24 cellular contexts compared by ENCODE assay signal in genomic region chr10:35353399-35353798, GRCh38. TPM values are rescaled to one million over a fixed set of nuclear protein-coding genes. Genes with fewer than 3 reads are reported as not detected.
DNase-seq lines count a peak whose midpoint lies in the region; ATAC-seq and TF ChIP-seq lines count a peak whose summit lies in the region.
"Had no signal": no experiment of that assay in that cellular context is flagged by ENCODE, and none has a peak within 500 bp of the region (broad histone marks: within the 10 kb centered on the region; RNA-seq: fewer than 3 reads in every experiment).

No MANE protein-coding gene starts in this region.

- H2BK15ac ChIP-seq in IMR-90 (ENCODE audit: low read depth, low read length) = no peak overlapping the region

- intact Hi-C loops in IMR-90 (cut with micrococcal nuclease) = no loop called here

- H3K9me3 ChIP-seq in IMR-90 (ENCODE audit: control insufficient read depth, insufficient read depth, low read length) = no peaks in the 10 kb centered on the region
- H3K9me3 ChIP-seq: A549, pancreas, upper lobe of left lung had no signal

- no peak overlapping the region for H2BK5ac ChIP-seq in IMR-90 (ENCODE audit: low read depth, low read length, poor library complexity, severe bottlenecking)

- WGBS in IMR-90 (ENCODE audit: extremely low coverage in 2 of 2, insufficient read length in 1 of 2), 2 experiments = no CpG with 5 or more reads among the region's 2 CpGs

- no peak overlapping the region for H2AK9ac ChIP-seq in IMR-90 (replicated peaks; ENCODE audit: low read depth, low read length, poor library complexity)

- H2BK120ac ChIP-seq in IMR-90 (ENCODE audit: low read depth, low read length) = no peak overlapping the region

- no peak overlapping the region for H3K4me3 ChIP-seq in IMR-90 (ENCODE audit: insufficient read depth, low read depth, low read length)
- H3K4me3 ChIP-seq: A549, GM23338, lung, pancreas, upper lobe of left lung had no signal

- TF ChIP-seq CTCF in IMR-90 (conservative IDR thresholded peaks at IDR 0.05; ENCODE audit: low read depth, low read length) = no peak

- H2BK20ac ChIP-seq in IMR-90 (ENCODE audit: low read depth, low read length) = no peak overlapping the region

- H3K4me1 Mint-ChIP-seq in stimulated activated naive CD8-positive, alpha-beta T cell treated with anti-CD3 and anti-CD28 coated beads, Interleukin-15, Interleukin-2, amounts not matched to agents 100 ng/mL and 50 ng/mL, for 24 hours (ENCODE audit: low read depth) = peaks cover 97% of the 10 kb centered on the region
- H3K4me1 Mint-ChIP-seq in stimulated activated naive CD8-positive, alpha-beta T cell treated with anti-CD3 and anti-CD28 coated beads, Interleukin-15, amount 100 ng/mL, for 72 hours = peaks cover 100% of the 10 kb centered on the region

- CTCF ChIA-PET in IMR-90 (lab: Yijun Ruan, JAX) = interaction anchor here (0.7 kb wide), 1 partner anchor 868 kb away, joined by 3 read pairs; no protein-coding TSS in a partner anchor

- TF ChIP-seq RAD21 in IMR-90 (IDR thresholded peaks at IDR 0.05; ENCODE audit: low read length) = no peak

- no peak overlapping the region for H3K4ac ChIP-seq in IMR-90 (ENCODE audit: low read depth, low read length)

- H4K91ac ChIP-seq in IMR-90 (ENCODE audit: insufficient read depth, low read depth, low read length) = no peak overlapping the region

- no peak for ATAC-seq in stimulated activated naive CD8-positive, alpha-beta T cell treated with anti-CD3 and anti-CD28 coated beads, Interleukin-15, amount 100 ng/mL, for 72 hours
- ATAC-seq in IMR-90 (ENCODE audit: low read depth) (no peak), GM19467 (IDR thresholded peaks at IDR 0.05; ENCODE audit: unreplicated experiment) (no peak)
- ATAC-seq: A549, GM23338, pancreas had no signal

- H3K27ac Mint-ChIP-seq in stimulated activated naive CD8-positive, alpha-beta T cell treated with anti-CD3 and anti-CD28 coated beads, Interleukin-15, Interleukin-2, amounts not matched to agents 100 ng/mL and 50 ng/mL, for 24 hours = peak overlapping the region; percentile 53
- H3K27ac Mint-ChIP-seq in stimulated activated naive CD8-positive, alpha-beta T cell treated with anti-CD3 and anti-CD28 coated beads, Interleukin-15, amount 100 ng/mL, for 72 hours = no peak overlapping the region
- H3K27ac Mint-ChIP-seq: GM23338; T-helper 1 cell treated with Interleukin-12 subunit alpha and Interleukin-12 subunit beta and Interleukin-4 antibody, amounts not matched to agents 30 μg/mL and 1 μg/mL, for 36 hours had no signal

- TF ChIP-seq POLR2A in IMR-90 (IDR thresholded peaks at IDR 0.05; ENCODE audit: low read depth, low read length) = no peak

- POLR2A ChIA-PET in IMR-90 (lab: Charles Lee; ENCODE audit: unreplicated experiment) = no interaction called here

- H4K5ac ChIP-seq in IMR-90 (ENCODE audit: low read depth, low read length) = no peak overlapping the region

- H2AK5ac ChIP-seq in IMR-90 (ENCODE audit: low read depth, low read length) = no peak overlapping the region

- no peak overlapping the region for H3K4me3 Mint-ChIP-seq in stimulated activated naive CD8-positive, alpha-beta T cell treated with anti-CD3 and anti-CD28 coated beads, Interleukin-15, Interleukin-2, amounts not matched to agents 100 ng/mL and 50 ng/mL, for 24 hours
- H3K4me3 Mint-ChIP-seq in stimulated activated naive CD8-positive, alpha-beta T cell treated with anti-CD3 and anti-CD28 coated beads, Interleukin-15, amount 100 ng/mL, for 72 hours = no peak overlapping the region
- H3K4me3 Mint-ChIP-seq: GM23338; T-helper 1 cell treated with Interleukin-12 subunit alpha and Interleukin-12 subunit beta and Interleukin-4 antibody, amounts not matched to agents 30 μg/mL and 1 μg/mL, for 36 hours had no signal

- BruUV-seq in IMR-90 (replicated peaks; lab: Mats Ljungman, UMichigan) = no TSS peak

- peaks cover 37% of the 10 kb centered on the region for H3K9me1 ChIP-seq in IMR-90 (ENCODE audit: insufficient read depth, low read length)

- no peak overlapping the region for H2AFZ ChIP-seq in IMR-90 (replicated peaks; ENCODE audit: low read length, poor library complexity)
- H2AFZ ChIP-seq: GM23338 had no signal

- DNase-seq in stimulated activated naive CD8-positive, alpha-beta T cell treated with anti-CD3 and anti-CD28 coated beads, Interleukin-15, amount 100 ng/mL, for 72 hours = no peak
- DNase-seq in IMR-90 = no peak
- peak; percentile 63 for DNase-seq in myocyte (ENCODE audit: low read depth)
- no peak for DNase-seq in NCI-H748 treated with DMSO at 0.1 percent for 48 hours (lab: John Stamatoyannopoulos, UW)
- DNase-seq in activated naive CD4-positive, alpha-beta T cell (lab: John Stamatoyannopoulos, UW) = no peak
- DNase-seq in activated T-cell treated with anti-CD3 and anti-CD28 coated beads for 4 hours = no peak
- DNase-seq: activated effector memory CD4-positive, alpha-beta T cell treated with Interleukin-2 at 50 U/mL for 16 hours; brain microvascular endothelial cell; effector memory CD4-positive, alpha-beta T cell; foreskin melanocyte; islet precursor cell; MM.1S; NCI-H1417 treated with DMSO at 0.1 percent for 48 hours; pancreas; right cardiac atrium; upper lobe of left lung had no signal

- no peaks in the 10 kb centered on the region for H3K27me3 ChIP-seq in IMR-90 (ENCODE audit: control insufficient read depth, insufficient read depth, low read length)
- H3K27me3 ChIP-seq: brain microvascular endothelial cell, pancreas, upper lobe of left lung had no signal

- H3K23ac ChIP-seq in IMR-90 (ENCODE audit: low read depth, low read length) = no peak overlapping the region

- dilution Hi-C loops in IMR-90 (cut with HindIII; ENCODE audit: low sequenced_read_pairs, unreplicated experiment) = no loop called here

- no peak overlapping the region for H3K4me2 ChIP-seq in IMR-90 (ENCODE audit: low read depth, low read length)
- H3K4me2 ChIP-seq: A549, GM23338 had no signal

- H3K27ac ChIP-seq in IMR-90 (ENCODE audit: insufficient read depth, low read length) = no peak overlapping the region
- H3K27ac ChIP-seq: A549, brain microvascular endothelial cell, C4-2B, pancreas, VCaP had no signal

- H3K36me3 ChIP-seq in IMR-90 (ENCODE audit: control insufficient read depth, insufficient read depth, low read length) = no peaks in the 10 kb centered on the region
- H3K36me3 ChIP-seq: brain microvascular endothelial cell, pancreas, upper lobe of left lung had no signal

- H3K79me1 ChIP-seq in IMR-90 (ENCODE audit: low read depth in 1 of 2, low read length in 2 of 2) = peaks cover 52 to 90% of the 10 kb centered on the region in 2 experiments

- peaks cover 4% of the 10 kb centered on the region for H3K36me3 Mint-ChIP-seq in stimulated activated naive CD8-positive, alpha-beta T cell treated with anti-CD3 and anti-CD28 coated beads, Interleukin-15, Interleukin-2, amounts not matched to agents 100 ng/mL and 50 ng/mL, for 24 hours (ENCODE audit: low read depth)

- H3K56ac ChIP-seq in IMR-90 (ENCODE audit: extremely low read depth, insufficient read depth, low read length) = no peak overlapping the region

- no peaks in the 10 kb centered on the region for H3K9me3 Mint-ChIP-seq in stimulated activated naive CD8-positive, alpha-beta T cell treated with anti-CD3 and anti-CD28 coated beads, Interleukin-15, Interleukin-2, amounts not matched to agents 100 ng/mL and 50 ng/mL, for 24 hours
- no peaks in the 10 kb centered on the region for H3K9me3 Mint-ChIP-seq in stimulated activated naive CD8-positive, alpha-beta T cell treated with anti-CD3 and anti-CD28 coated beads, Interleukin-15, amount 100 ng/mL, for 72 hours
- H3K9me3 Mint-ChIP-seq: GM23338; T-helper 1 cell treated with Interleukin-12 subunit alpha and Interleukin-12 subunit beta and Interleukin-4 antibody, amounts not matched to agents 30 μg/mL and 1 μg/mL, for 36 hours had no signal

- H4K20me1 ChIP-seq in IMR-90 (ENCODE audit: insufficient read depth, low read length) = peaks cover 95% of the 10 kb centered on the region

- H4K8ac ChIP-seq in IMR-90 (ENCODE audit: low read depth in 2 of 2, low read length in 2 of 2) = no peak overlapping the region

- no peaks in the 10 kb centered on the region for H3K27me3 Mint-ChIP-seq in stimulated activated naive CD8-positive, alpha-beta T cell treated with anti-CD3 and anti-CD28 coated beads, Interleukin-15, Interleukin-2, amounts not matched to agents 100 ng/mL and 50 ng/mL, for 24 hours
- H3K27me3 Mint-ChIP-seq in stimulated activated naive CD8-positive, alpha-beta T cell treated with anti-CD3 and anti-CD28 coated beads, Interleukin-15, amount 100 ng/mL, for 72 hours = no peaks in the 10 kb centered on the region

- H3K9ac ChIP-seq in IMR-90 (ENCODE audit: low read depth, low read length) = no peak overlapping the region

- H3K18ac ChIP-seq in IMR-90 (ENCODE audit: low read depth, low read length) = no peak overlapping the region

- H3K4me1 ChIP-seq in IMR-90 (ENCODE audit: control insufficient read depth, insufficient read depth, low read length) = peaks cover 27% of the 10 kb centered on the region

- in situ Hi-C loops in IMR-90 (cut with MboI; ENCODE audit: low sequenced_read_pairs) = no loop called here

- 0 out of 2 replicates have a peak overlapping the region, but pooled peaks have one; percentile 1 for H3K14ac ChIP-seq in IMR-90 (replicated peaks; ENCODE audit: low read depth, low read length)

TF ChIP-seq in IMR-90, 13 proteins besides CTCF, POLR2A, EP300 and RAD21:
- TF ChIP-seq MAFK (IDR thresholded peaks at IDR 0.05; ENCODE audit: low read depth, low read length) = no peak
TF ChIP-seq in IMR-90: peak in this region for 0.

RNA-seq across cellular contexts. Expression of gene CCNY, which starts 17.1 kb away (rescaled TPM):
- 81.4 and 131 TPM in 2 replicates for total RNA-seq in IMR-90 (2012; rRNA removed)
- polyA plus RNA-seq in IMR-90 (2012; rRNA removed) = 24.8 and 38.0 TPM in 2 replicates
- polyA plus RNA-seq in IMR-90 (2012; cell fraction: cytosol; rRNA removed) = 12.8 and 15.6 TPM in 2 replicates
- polyA plus RNA-seq in IMR-90 (2012; cell fraction: nucleus; rRNA removed; ENCODE audit: low replicate concordance) = 9.9 and 36.3 TPM in 2 replicates
- 99.7 and 125 TPM in 2 replicates for total RNA-seq in myocyte
- polyA plus RNA-seq in myocyte (2012) = 281 TPM
